26 cellular contexts compared by ENCODE assay signal in the genomic region with DNA sequence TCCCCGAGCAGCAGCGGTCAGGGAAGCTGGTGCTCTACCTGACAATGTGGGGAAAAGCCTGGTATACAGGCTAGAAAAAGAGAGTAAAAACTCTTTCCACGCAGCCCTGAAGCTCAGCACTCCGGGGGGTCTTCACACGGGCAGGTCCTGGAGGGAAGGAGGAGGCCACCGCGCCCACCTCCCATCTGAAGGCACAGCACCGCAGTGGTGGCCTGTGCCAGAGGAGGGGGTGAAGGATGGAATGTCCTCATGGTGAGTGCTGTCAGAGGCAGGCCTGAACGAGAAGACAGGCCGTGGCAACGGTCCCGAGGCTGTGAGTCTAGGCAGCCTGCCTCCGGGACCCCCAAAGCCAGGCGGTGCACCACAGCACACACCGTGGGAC.
A peak's percentile ranks its signal among the peaks of the same experiment; 100 is the strongest.
DNase-seq lines count a peak whose midpoint lies in the region; ATAC-seq and TF ChIP-seq lines count a peak whose summit lies in the region.
"Had no signal": no experiment of that assay in that cellular context is flagged by ENCODE, and none has a peak within 500 bp of the region (broad histone marks: within the 10 kb centered on the region; RNA-seq: fewer than 3 reads in every experiment).

No MANE protein-coding gene starts in this region.

- TF ChIP-seq CTCF in RWPE1 (conservative IDR thresholded peaks at IDR 0.05; ENCODE audit: low read depth): no peak

- no peaks in the 10 kb centered on the region for H3K9me3 Mint-ChIP-seq in activated T-cell treated with anti-CD3 and anti-CD28 coated beads, Interleukin-2, amount 50 U/mL, for 24 hours
- H3K9me3 Mint-ChIP-seq in stimulated activated naive B cell treated with anti-CD40 and anti-IgM and Interleukin-4, amounts not matched to agents 10 μg/mL and 1 μg/mL and 100 μg/mL, for 72 hours: no peaks in the 10 kb centered on the region
- H3K9me3 Mint-ChIP-seq: CD4-positive, CD25-positive, alpha-beta regulatory T cell had no signal

- peak overlapping the region; percentile 56 for H3K27ac ChIP-seq in RWPE1
- H3K27ac ChIP-seq: body of pancreas, heart right ventricle, right lobe of liver, VCaP had no signal

- CTCF ChIA-PET in RWPE1 (lab: Yijun Ruan, JAX): interaction anchor here (1.1 kb wide), 1 partner anchor 39 kb away, joined by 3 read pairs; no protein-coding TSS in a partner anchor

- no peak for ATAC-seq in stimulated activated naive B cell treated with anti-CD40 and anti-IgM and Interleukin-4, amounts not matched to agents 10 μg/mL and 1 μg/mL and 100 μg/mL, for 72 hours (replicated peaks)
- no peak for ATAC-seq in GM18858 (IDR thresholded peaks at IDR 0.05; ENCODE audit: unreplicated experiment)
- ATAC-seq: body of pancreas, heart right ventricle, mucosa of descending colon, right lobe of liver had no signal

- POLR2A ChIA-PET in RWPE1 (lab: Yijun Ruan, JAX; ENCODE audit: low non-redundant PET): no interaction called here

- peaks cover 6% of the 10 kb centered on the region for H3K36me3 Mint-ChIP-seq in activated T-cell treated with anti-CD3 and anti-CD28 coated beads, Interleukin-2, amount 50 U/mL, for 24 hours (ENCODE audit: low read depth)
- peaks cover 0 to 3% of the 10 kb centered on the region in 2 donors for H3K36me3 Mint-ChIP-seq in stimulated activated naive B cell treated with anti-CD40 and anti-IgM and Interleukin-4, amounts not matched to agents 10 μg/mL and 1 μg/mL and 100 μg/mL, for 72 hours
- H3K36me3 Mint-ChIP-seq: CD4-positive, CD25-positive, alpha-beta regulatory T cell had no signal

- DNase-seq in activated T-cell treated with anti-CD3 and anti-CD28 coated beads, Interleukin-2, amount 50 U/mL, for 24 hours: no peak
- no peak for DNase-seq in activated T-cell treated with anti-CD3 and anti-CD28 coated beads, Interleukin-2, amount 50 U/mL, for 48 hours
- no peak for DNase-seq in RWPE1 (ENCODE audit: low spot score)
- peak; percentile 1 for DNase-seq in germinal center (ENCODE audit: low spot score)
- DNase-seq in SHP77 treated with DMSO at 0.1 percent for 48 hours (lab: John Stamatoyannopoulos, UW): no peak
- DNase-seq in EL: no peak
- DNase-seq in stimulated activated naive B cell treated with anti-CD40 and anti-IgM and Interleukin-4, amounts not matched to agents 10 μg/mL and 1 μg/mL and 100 μg/mL, for 72 hours: no peak
- DNase-seq: activated CD4-positive, alpha-beta T cell treated with anti-CD3 and anti-CD28 coated beads for 48 hours; activated CD8-positive, alpha-beta memory T cell treated with anti-CD3 and anti-CD28 coated beads for 24 hours; activated gamma-delta T cell treated with Interleukin-2 at 50 U/mL for 16 hours; body of pancreas; CD4-positive, CD25-positive, alpha-beta regulatory T cell; effector memory CD4-positive, alpha-beta T cell; heart right ventricle; KBM-7; NCI-H2029 treated with DMSO at 0.1 percent for 48 hours; NCI-H2227 treated with DMSO at 0.1 percent for 48 hours; NCI-H69; stimulated activated CD4-positive, alpha-beta T cell treated with anti-CD3 and anti-CD28 coated beads, Interleukin-12 subunit alpha, Interleukin-12 subunit beta, amount 100 ng/mL, for 4 hours; stimulated activated CD4-positive, alpha-beta T cell treated with anti-CD3 and anti-CD28 coated beads, Interleukin-4, amount 100 ng/mL, for 1 hour; T-helper 9 cell had no signal

- no peak overlapping the region for H3K4me3 Mint-ChIP-seq in activated T-cell treated with anti-CD3 and anti-CD28 coated beads, Interleukin-2, amount 50 U/mL, for 24 hours
- H3K4me3 Mint-ChIP-seq in stimulated activated naive B cell treated with anti-CD40 and anti-IgM and Interleukin-4, amounts not matched to agents 10 μg/mL and 1 μg/mL and 100 μg/mL, for 72 hours: no peak overlapping the region

- peak overlapping the region; percentile 14 for H3K27ac Mint-ChIP-seq in activated T-cell treated with anti-CD3 and anti-CD28 coated beads, Interleukin-2, amount 50 U/mL, for 24 hours
- no peak overlapping the region for H3K27ac Mint-ChIP-seq in stimulated activated naive B cell treated with anti-CD40 and anti-IgM and Interleukin-4, amounts not matched to agents 10 μg/mL and 1 μg/mL and 100 μg/mL, for 72 hours
- H3K27ac Mint-ChIP-seq: progenitor cell of endocrine pancreas had no signal

- peaks cover 7% of the 10 kb centered on the region for H3K4me1 Mint-ChIP-seq in activated T-cell treated with anti-CD3 and anti-CD28 coated beads, Interleukin-2, amount 50 U/mL, for 24 hours (ENCODE audit: low read depth)
- peaks cover 0 to 9% of the 10 kb centered on the region in 2 donors for H3K4me1 Mint-ChIP-seq in stimulated activated naive B cell treated with anti-CD40 and anti-IgM and Interleukin-4, amounts not matched to agents 10 μg/mL and 1 μg/mL and 100 μg/mL, for 72 hours

- H3K27me3 Mint-ChIP-seq in activated T-cell treated with anti-CD3 and anti-CD28 coated beads, Interleukin-2, amount 50 U/mL, for 24 hours: no peaks in the 10 kb centered on the region
- no peaks in the 10 kb centered on the region for H3K27me3 Mint-ChIP-seq in stimulated activated naive B cell treated with anti-CD40 and anti-IgM and Interleukin-4, amounts not matched to agents 10 μg/mL and 1 μg/mL and 100 μg/mL, for 72 hours
- H3K27me3 Mint-ChIP-seq: CD4-positive, CD25-positive, alpha-beta regulatory T cell; progenitor cell of endocrine pancreas had no signal
